In genomic region chr14:24232645-24233537, GRCh38 we compare ENCODE assay signal across 8 cellular contexts. TPM values are rescaled to one million over a fixed set of nuclear protein-coding genes. Genes with fewer than 3 reads are reported as not detected.
A peak's percentile ranks its signal among the peaks of the same experiment; 100 is the strongest.
DNase-seq lines count a peak whose midpoint lies in the region; ATAC-seq, FAIRE-seq and TF ChIP-seq lines count a peak whose summit lies in the region.

Gene GMPR2 (plus strand): TSS chr14:24232929. CDS start chr14:24233254, 325 bp downstream.

- H3K4me3 Mint-ChIP-seq in IgD-negative memory B cell (peak within 1 kb of the TSS; percentile 92 to 100 (median 99)), glutamatergic neuron (ENCODE audit: unreplicated experiment) (peak within 1 kb of the TSS; percentile 97)
- H3K4me3 Mint-ChIP-seq in activated CD8-positive, alpha-beta T cell treated with anti-CD3 and anti-CD28 coated beads, Interleukin-2, amount 10 ng/mL, durations not matched to agents 7 days and 5 days, result peak within 1 kb of the TSS; percentile 89

- H3K4me1 ChIP-seq in pancreas, result peaks cover 7 to 17% (median 13%) of the 10 kb centered on the region in 3 donors

- intact Hi-C loops in pancreas (cut with DNase I), result no loop called here

- DNase-seq in NK-92 treated with Interleukin-12 subunit alpha and Interleukin-12 subunit beta, amount 100 ng/mL, for 24 hours (lab: John Stamatoyannopoulos, UW), result peak; percentile 77
- DNase-seq in NK-92 (lab: John Stamatoyannopoulos, UW; ENCODE audit: unreplicated experiment), result no peak
- peak; percentile 49 for DNase-seq in activated CD8-positive, alpha-beta T cell treated with anti-CD3 and anti-CD28 coated beads, Interleukin-2, amount 10 ng/mL, durations not matched to agents 7 days and 5 days
- DNase-seq in glutamatergic neuron, result no peak
- DNase-seq in pancreas, result no peak
- no peak for DNase-seq in KG1 (lab: John Stamatoyannopoulos, UW)

- TF ChIP-seq CTCF in glutamatergic neuron (IDR thresholded peaks at IDR 0.05; ENCODE audit: partially characterized antibody, unreplicated experiment), result no peak
- no peak for TF ChIP-seq CTCF in pancreas (IDR thresholded peaks at IDR 0.05)

- H3K36me3 Mint-ChIP-seq in IgD-negative memory B cell (no peaks in the 10 kb centered on the region), glutamatergic neuron (ENCODE audit: unreplicated experiment) (peaks cover 2% of the 10 kb centered on the region)
- H3K36me3 Mint-ChIP-seq in activated CD8-positive, alpha-beta T cell treated with anti-CD3 and anti-CD28 coated beads, Interleukin-2, amount 10 ng/mL, durations not matched to agents 7 days and 5 days (ENCODE audit: low read depth), result peaks cover 48% of the 10 kb centered on the region

- peak within 1 kb of the TSS; percentile 88 to 97 (median 94) for H3K27ac Mint-ChIP-seq in IgD-negative memory B cell
- peak within 1 kb of the TSS; percentile 90 for H3K27ac Mint-ChIP-seq in activated CD8-positive, alpha-beta T cell treated with anti-CD3 and anti-CD28 coated beads, Interleukin-2, amount 10 ng/mL, durations not matched to agents 7 days and 5 days
- peak within 1 kb of the TSS; percentile 84 for H3K27ac Mint-ChIP-seq in glutamatergic neuron (ENCODE audit: unreplicated experiment)

- H3K9me3 Mint-ChIP-seq in IgD-negative memory B cell (no peaks in the 10 kb centered on the region), glutamatergic neuron (ENCODE audit: unreplicated experiment) (peaks cover 6% of the 10 kb centered on the region)
- H3K9me3 Mint-ChIP-seq in activated CD8-positive, alpha-beta T cell treated with anti-CD3 and anti-CD28 coated beads, Interleukin-2, amount 10 ng/mL, durations not matched to agents 7 days and 5 days (ENCODE audit: insufficient read depth), result no peaks in the 10 kb centered on the region

- no peaks in the 10 kb centered on the region for H3K27me3 ChIP-seq in pancreas

- no peaks in the 10 kb centered on the region for H3K9me3 ChIP-seq in pancreas

- FAIRE-seq in pancreas (lab: Jason Lieb, UNC), result no peak

- peak within 1 kb of the TSS; percentile 67 to 89 (median 76) for H3K27ac ChIP-seq in pancreas

- CTCF ChIA-PET in activated CD8-positive, alpha-beta T cell treated with anti-CD3 and anti-CD28 coated beads, Interleukin-2, amount 10 ng/mL, durations not matched to agents 7 days and 5 days (lab: Charles Lee), result interaction anchor here (1.2 to 21.9 kb wide), 3 partner anchors 9 to 69 kb away, joined by 9 to 801 read pairs (median 19); partner anchors contain the start of genes CIDEB, DHRS1, LTB4R and LTB4R2

- H3K27me3 Mint-ChIP-seq in IgD-negative memory B cell (no peaks in the 10 kb centered on the region), glutamatergic neuron (ENCODE audit: unreplicated experiment) (peaks cover 3% of the 10 kb centered on the region)
- H3K27me3 Mint-ChIP-seq in activated CD8-positive, alpha-beta T cell treated with anti-CD3 and anti-CD28 coated beads, Interleukin-2, amount 10 ng/mL, durations not matched to agents 7 days and 5 days (ENCODE audit: low read depth), result no peaks in the 10 kb centered on the region

- H3K4me1 Mint-ChIP-seq in IgD-negative memory B cell (peaks cover 25 to 34% (median 31%) of the 10 kb centered on the region in 3 donors), glutamatergic neuron (ENCODE audit: low read depth, unreplicated experiment) (peaks cover 4% of the 10 kb centered on the region)
- H3K4me1 Mint-ChIP-seq in activated CD8-positive, alpha-beta T cell treated with anti-CD3 and anti-CD28 coated beads, Interleukin-2, amount 10 ng/mL, durations not matched to agents 7 days and 5 days (ENCODE audit: low read depth), result peaks cover 45% of the 10 kb centered on the region

- POLR2A ChIA-PET in activated CD8-positive, alpha-beta T cell treated with anti-CD3 and anti-CD28 coated beads, Interleukin-2, amount 10 ng/mL, durations not matched to agents 7 days and 5 days (lab: Charles Lee), result interaction anchor here (0.7 to 2.8 kb wide), 5 partner anchors 9 to 677 kb away, joined by 3 to 23 read pairs (median 4); partner anchors contain the start of genes DHRS1, MDP1, NOP9 and RABGGTA

- ATAC-seq in GM21737 (IDR thresholded peaks at IDR 0.05; ENCODE audit: unreplicated experiment) (peak; percentile 37), pancreas (peak; percentile 52 to 70 (median 64))
- ATAC-seq in activated CD8-positive, alpha-beta T cell treated with anti-CD3 and anti-CD28 coated beads, Interleukin-2, amount 10 ng/mL, durations not matched to agents 7 days and 5 days, result peak; percentile 50

- peak within 1 kb of the TSS; percentile 33 to 95 (median 76) for H3K4me3 ChIP-seq in pancreas

- 2 to 3% methylated on average over 37 to 38 of the region's 38 CpGs for WGBS in pancreas, 2 donors

- H3K36me3 ChIP-seq in pancreas, result peaks cover 5 to 19% (median 11%) of the 10 kb centered on the region in 3 donors

RNA-seq across cellular contexts. Expression of gene GMPR2, which starts in this region (rescaled TPM):
- polyA plus RNA-seq in IgD-negative memory B cell, result 64.1 TPM
- 10 to 100 TPM; 67.2 to 68.4 TPM for total RNA-seq in activated CD8-positive, alpha-beta T cell treated with anti-CD3 and anti-CD28 coated beads, Interleukin-2, amount 10 ng/mL, durations not matched to agents 7 days and 5 days
- 55.8 TPM for total RNA-seq in glutamatergic neuron (ENCODE audit: unreplicated experiment)
- total RNA-seq in pancreas, result 10 to 100 TPM; 24.3 to 37.0 (median 28.6) TPM
- polyA plus RNA-seq in pancreas, result 10 to 100 TPM; 23.6 to 48.1 TPM

Comparison
In these comparisons a context has a peak if more than half of its experiments do, and no peak if none do; other contexts are left out.
1. DNase-seq: peak in NK-92 treated with Interleukin-12 subunit alpha and Interleukin-12 subunit beta, amount 100 ng/mL, for 24 hours (single experiment) and activated CD8-positive, alpha-beta T cell treated with anti-CD3 and anti-CD28 coated beads, Interleukin-2, amount 10 ng/mL, durations not matched to agents 7 days and 5 days (single experiment); none in NK-92 (single experiment), glutamatergic neuron (single experiment), pancreas (0 of 6) and KG1 (single experiment).
2. Peak in every context shown above with its lines, with median percentiles within 50 percentile points of each other: ATAC-seq, H3K27ac Mint-ChIP-seq and H3K4me3 Mint-ChIP-seq.